8 cellular contexts compared by ENCODE assay signal in genomic region chr4:9659678-9660077, GRCh38.
DNase-seq lines count a peak whose midpoint lies in the region; ATAC-seq, FAIRE-seq and TF ChIP-seq lines count a peak whose summit lies in the region.
"Not testable (repeated sequence)": the region's sequence is repeated elsewhere in the genome, so short reads cannot be mapped to it uniquely, and the experiment has no call there.

No MANE protein-coding gene starts in this region.

- not testable (repeated sequence) for H3K27me3 Mint-ChIP-seq in glutamatergic neuron (ENCODE audit: unreplicated experiment)

- not testable (repeated sequence) for H3K9me3 ChIP-seq in MG63, mucosa of descending colon

- DNase-seq in GM10266 (ENCODE audit: extremely low spot score); glutamatergic neuron: not testable (repeated sequence)
- DNase-seq in MG63 = peak; percentile 6
- peak; percentile 3 to 15 for DNase-seq in activated CD4-positive, alpha-beta T cell treated with anti-CD3 and anti-CD28 coated beads, Interleukin-2, amount 50 U/mL, for 48 hours
- peak; percentile 0 for DNase-seq in bronchial epithelial cell (ENCODE audit: low read depth)
- peak in 2 of 3 donors; percentile 26 to 31 for DNase-seq in mucosa of descending colon
- DNase-seq in stimulated activated CD4-positive, alpha-beta T cell treated with anti-CD3 and anti-CD28 coated beads, Interleukin-12 subunit alpha, Interleukin-12 subunit beta, amount 100 ng/mL, for 4 hours = peak; percentile 2

- H3K9me3 Mint-ChIP-seq in glutamatergic neuron (ENCODE audit: unreplicated experiment) = not testable (repeated sequence)

- TF ChIP-seq CTCF in GM10266 (IDR thresholded peaks at IDR 0.05; ENCODE audit: control insufficient read depth, insufficient read depth, low read depth, missing control alignments) = peak; percentile 36
- TF ChIP-seq CTCF in bronchial epithelial cell (IDR thresholded peaks at IDR 0.05; ENCODE audit: insufficient read depth, low read length, severe bottlenecking) = peak; percentile 41
- peak; percentile 74 for TF ChIP-seq CTCF in glutamatergic neuron (IDR thresholded peaks at IDR 0.05; ENCODE audit: partially characterized antibody, unreplicated experiment)
- TF ChIP-seq CTCF in mucosa of descending colon (IDR thresholded peaks at IDR 0.05) = peak; percentile 27

- not testable (repeated sequence) for H3K36me3 ChIP-seq in MG63; bronchial epithelial cell (ENCODE audit: control insufficient read depth, insufficient read depth, low read length); mucosa of descending colon (ENCODE audit: low read depth)

- not testable (repeated sequence) for H3K4me3 ChIP-seq in MG63; bronchial epithelial cell (ENCODE audit: low read depth, low read length); mucosa of descending colon

- H3K27ac Mint-ChIP-seq in glutamatergic neuron (ENCODE audit: unreplicated experiment) = not testable (repeated sequence)

- H3K4me3 Mint-ChIP-seq in glutamatergic neuron (ENCODE audit: unreplicated experiment) = not testable (repeated sequence)

- peak; percentile 54 for FAIRE-seq in A204.1 (lab: Jason Lieb, UNC)
- FAIRE-seq in bronchial epithelial cell (lab: Jason Lieb, UNC) = not testable (repeated sequence)

- H3K27me3 ChIP-seq in MG63; bronchial epithelial cell (ENCODE audit: control insufficient read depth, insufficient read depth, low read length): not testable (repeated sequence)

- ATAC-seq in mucosa of descending colon = not testable (repeated sequence)

- not testable (repeated sequence) for H3K4me1 Mint-ChIP-seq in glutamatergic neuron (ENCODE audit: low read depth, unreplicated experiment)

- not testable (repeated sequence) for H3K4me1 ChIP-seq in mucosa of descending colon (ENCODE audit: low read depth)

- not testable (repeated sequence) for H3K36me3 Mint-ChIP-seq in glutamatergic neuron (ENCODE audit: unreplicated experiment)

- intact Hi-C loops in mucosa of descending colon (cut with DNase I, micrococcal nuclease) = not testable (repeated sequence)
